Comparison of ENCODE assay signal across 29 cellular contexts in the genomic region with DNA sequence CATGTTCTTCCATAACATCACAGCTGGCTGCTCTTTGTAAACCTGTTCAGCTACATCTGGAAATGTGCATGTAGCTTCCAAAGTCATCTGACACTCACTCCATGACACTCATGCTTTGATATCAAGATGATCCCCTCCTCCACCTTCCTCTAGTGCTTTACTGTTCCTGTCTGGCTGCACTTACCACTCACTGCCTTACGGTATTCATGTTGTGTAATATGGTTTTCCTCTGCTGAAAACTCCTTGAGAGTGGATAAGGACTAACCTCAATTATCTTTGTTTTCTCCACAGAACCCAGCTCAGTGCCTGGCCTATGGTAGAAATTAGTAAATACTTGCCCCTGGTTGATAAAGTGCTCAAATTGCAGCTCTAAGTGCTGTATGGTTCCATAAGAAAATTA.
"Had no signal": no experiment of that assay in that cellular context is flagged by ENCODE, and none has a peak within 500 bp of the region (broad histone marks: within the 10 kb centered on the region; RNA-seq: fewer than 3 reads in every experiment).

No MANE protein-coding gene starts in this region.

- H3K27ac Mint-ChIP-seq: dendritic cell treated with granulocyte-macrophage colony-stimulating factor and Interleukin-4, amounts not matched to agents 40 ng/mL and 50 ng/mL, for 4 days; naive thymus-derived CD8-positive, alpha-beta T cell; nephron progenitor cell; stimulated activated memory B cell treated with anti-CD40 and anti-IgM and Interleukin-4, amounts not matched to agents 10 μg/mL and 1 μg/mL and 100 μg/mL, for 72 hours; type B pancreatic cell had no signal

- H3K36me3 Mint-ChIP-seq: naive thymus-derived CD8-positive, alpha-beta T cell; stimulated activated memory B cell treated with anti-CD40 and anti-IgM and Interleukin-4, amounts not matched to agents 10 μg/mL and 1 μg/mL and 100 μg/mL, for 72 hours; type B pancreatic cell had no signal

- H3K4me3 Mint-ChIP-seq: dendritic cell treated with granulocyte-macrophage colony-stimulating factor and Interleukin-4, amounts not matched to agents 40 ng/mL and 50 ng/mL, for 4 days; naive thymus-derived CD8-positive, alpha-beta T cell; nephron progenitor cell; stimulated activated memory B cell treated with anti-CD40 and anti-IgM and Interleukin-4, amounts not matched to agents 10 μg/mL and 1 μg/mL and 100 μg/mL, for 72 hours; type B pancreatic cell had no signal

- H3K9me3 Mint-ChIP-seq: type B pancreatic cell had no signal

- DNase-seq: colonic mucosa; effector CD8-positive, alpha-beta T cell; erythroblast; foreskin melanocyte; glutamatergic neuron; heart right ventricle; hippocampal formation; islet precursor cell; kidney glomerular epithelial cell; left colon; left ventricle myocardium superior; lower lobe of right lung; naive thymus-derived CD8-positive, alpha-beta T cell; nephron progenitor cell; nucleus accumbens; ovary; posterior cingulate gyrus; psoas muscle; right cardiac atrium; sigmoid colon; spleen; stimulated activated CD4-positive, alpha-beta T cell treated with anti-CD3 and anti-CD28 coated beads, Interleukin-4, amount 100 ng/mL, for 4 hours; stimulated activated naive CD8-positive, alpha-beta T cell treated with anti-CD3 and anti-CD28 coated beads, Interleukin-15, Interleukin-2, amounts not matched to agents 100 U/mL and 50 U/mL, for 24 hours; substantia nigra; testis; tibial artery had no signal

- H3K27me3 Mint-ChIP-seq: dendritic cell treated with granulocyte-macrophage colony-stimulating factor and Interleukin-4, amounts not matched to agents 40 ng/mL and 50 ng/mL, for 4 days; type B pancreatic cell had no signal

- H3K27ac ChIP-seq: colonic mucosa, heart right ventricle, lower lobe of right lung, ovary, psoas muscle, sigmoid colon, spleen, testis, tibial artery had no signal

- ATAC-seq: heart right ventricle; left colon; left ventricle myocardium superior; lower lobe of right lung; naive thymus-derived CD8-positive, alpha-beta T cell; psoas muscle; right cardiac atrium; stimulated activated memory B cell treated with anti-CD40 and anti-IgM and Interleukin-4, amounts not matched to agents 10 μg/mL and 1 μg/mL and 100 μg/mL, for 72 hours; stimulated activated naive CD8-positive, alpha-beta T cell treated with anti-CD3 and anti-CD28 coated beads, Interleukin-15, Interleukin-2, amounts not matched to agents 100 U/mL and 50 U/mL, for 24 hours had no signal

- H3K4me1 Mint-ChIP-seq: naive thymus-derived CD8-positive, alpha-beta T cell; nephron progenitor cell; stimulated activated memory B cell treated with anti-CD40 and anti-IgM and Interleukin-4, amounts not matched to agents 10 μg/mL and 1 μg/mL and 100 μg/mL, for 72 hours had no signal

- H3K4me3 ChIP-seq: colonic mucosa, heart right ventricle, lower lobe of right lung, ovary, psoas muscle, sigmoid colon, spleen, testis, tibial artery had no signal
